8 cellular contexts compared by ENCODE assay signal in the genomic region with DNA sequence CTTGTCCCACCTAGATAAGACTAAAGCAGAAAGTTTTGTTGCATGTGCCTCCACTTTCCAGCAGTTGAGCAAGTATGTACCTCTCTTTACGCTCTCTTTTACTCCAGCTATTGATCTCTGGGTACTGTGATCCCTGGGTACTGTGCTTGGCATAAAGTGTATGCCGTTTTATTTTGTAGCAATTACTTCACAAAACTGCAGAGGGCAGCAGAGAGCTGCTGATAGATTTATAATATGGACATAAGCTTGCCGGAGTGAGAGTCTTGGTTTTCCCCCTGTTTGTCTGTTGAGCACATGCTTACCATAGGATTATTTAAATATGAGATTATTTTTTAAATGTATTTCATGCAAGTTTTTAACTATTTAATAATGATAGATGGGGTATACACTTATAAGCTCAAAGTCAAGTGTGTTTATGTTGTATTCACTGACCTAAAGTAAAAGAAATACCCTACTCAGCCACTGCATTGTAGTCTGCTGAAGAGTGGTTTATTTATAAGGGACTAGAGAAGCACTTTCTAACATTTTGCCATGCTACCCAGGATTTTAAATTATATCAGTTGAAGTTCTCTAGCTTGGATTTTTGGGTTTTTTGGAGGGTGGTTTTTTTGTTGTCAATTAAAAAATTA. TPM values are rescaled to one million over a fixed set of nuclear protein-coding genes. Genes with fewer than 3 reads are reported as not detected.
DNase-seq lines count a peak whose midpoint lies in the region; ATAC-seq, FAIRE-seq and TF ChIP-seq lines count a peak whose summit lies in the region.

No MANE protein-coding gene starts in this region.

- peaks cover 31% of the 10 kb centered on the region for H3K79me2 ChIP-seq in hepatocyte

- H3K4me3 ChIP-seq in astrocyte of the cerebellum (ENCODE audit: low read depth, low read length), result no peak overlapping the region
- H3K4me3 ChIP-seq in hepatocyte, result no peak overlapping the region
- no peak overlapping the region for H3K4me3 ChIP-seq in spleen

- no peaks in the 10 kb centered on the region for H3K4me1 ChIP-seq in hepatocyte (ENCODE audit: insufficient read depth)
- peaks cover 6 to 40% (median 18%) of the 10 kb centered on the region in 6 donors for H3K4me1 ChIP-seq in spleen

- no peak overlapping the region for H3K27ac ChIP-seq in hepatocyte
- no peak overlapping the region for H3K27ac ChIP-seq in spleen

- FAIRE-seq in GM12892 (lab: Jason Lieb, UNC), result peak; percentile 94

- in situ Hi-C loops in astrocyte of the cerebellum (cut with HindIII; ENCODE audit: low sequenced_read_pairs), result no loop called here

- peak; percentile 55 for DNase-seq in A172 (ENCODE audit: low spot score)
- DNase-seq in GM12892 (ENCODE audit: insufficient read length), result peak; percentile 15
- DNase-seq in NCI-H1105 treated with DMSO at 0.1 percent for 48 hours (lab: John Stamatoyannopoulos, UW), result peak; percentile 43
- peak; percentile 34 for DNase-seq in SKM-1 treated with dmso at 0.1 percent for 144 hours (lab: John Stamatoyannopoulos, UW; ENCODE audit: unreplicated experiment)
- peak; percentile 60 for DNase-seq in astrocyte of the cerebellum (ENCODE audit: low read depth)
- peak; percentile 81 for DNase-seq in hepatocyte (ENCODE audit: low spot score)
- DNase-seq in spleen, result no peak

- no peaks in the 10 kb centered on the region for H4K20me1 ChIP-seq in hepatocyte (ENCODE audit: insufficient read depth, poor library complexity, severe bottlenecking)

- no peak overlapping the region for H3K4me2 ChIP-seq in hepatocyte

- H3K27me3 ChIP-seq in hepatocyte (no peaks in the 10 kb centered on the region), spleen (replicated peaks in 1 of 7) (no peaks in the 10 kb centered on the region)

- TF ChIP-seq POLR2A in GM12892 (IDR thresholded peaks at IDR 0.05; ENCODE audit: low read depth, low read length) (no peak), spleen (IDR thresholded peaks at IDR 0.05) (no peak)

- peak; percentile 91 for ATAC-seq in HG02798 (IDR thresholded peaks at IDR 0.05; ENCODE audit: poor library complexity, unreplicated experiment)

- H3K9me2 ChIP-seq in hepatocyte (replicated peaks; ENCODE audit: insufficient read depth), result no peaks in the 10 kb centered on the region

- H3K36me3 ChIP-seq in hepatocyte (replicated peaks; ENCODE audit: insufficient read depth, low read depth), result no peaks in the 10 kb centered on the region
- H3K36me3 ChIP-seq in spleen, result peaks cover 0 to 80% (median 25%) of the 10 kb centered on the region in 6 donors

- TF ChIP-seq CTCF in astrocyte of the cerebellum (IDR thresholded peaks at IDR 0.05; ENCODE audit: low read depth, low read length, missing control alignments) (peak; percentile 64), hepatocyte (IDR thresholded peaks at IDR 0.05; ENCODE audit: poor library complexity) (peak; percentile 82), spleen (IDR thresholded peaks at IDR 0.05 in 8 of 11, conservative IDR thresholded peaks at IDR 0.05 in 3 of 11) (peak; percentile 42 to 81 (median 76))

- no peaks in the 10 kb centered on the region for H3K9me3 ChIP-seq in hepatocyte (ENCODE audit: low read depth)
- H3K9me3 ChIP-seq in spleen, result no peaks in the 10 kb centered on the region

- H2AFZ ChIP-seq in hepatocyte, result no peak overlapping the region

- WGBS in hepatocyte (ENCODE audit: low lambda C conversion rate, missing lambda C conversion rate), result 24% methylated on average over 3 of the region's 3 CpGs
- WGBS in spleen, 5 donors, result 21 to 28% (median 22%) methylated on average over 3 of the region's 3 CpGs

- intact Hi-C loops in spleen (cut with DNase I; ENCODE audit: low total_unique reads), result loop anchor here (5.0 kb wide), 1 partner anchor 320 kb away; no protein-coding TSS in a partner anchor

RNA-seq across cellular contexts. Expression of gene TTC1, which starts 13.0 kb away (rescaled TPM):
- total RNA-seq in A172 (2014; rRNA removed; shearing (Covaris generic)), result 167 and 180 TPM in 2 replicates
- 87.8 TPM for polyA plus RNA-seq in GM12892 (2012; ENCODE audit: missing spikeins)
- total RNA-seq in hepatocyte (41.8 and 46.9 TPM in 2 replicates), spleen (10 to 100 TPM; 29.2 to 46.8 (median 39.5) TPM)
- polyA plus RNA-seq in hepatocyte (50.2 and 57.3 TPM in 2 replicates), spleen (10 to 100 TPM; 36.1 to 55.2 (median 46.6) TPM)
